In the genomic region with DNA sequence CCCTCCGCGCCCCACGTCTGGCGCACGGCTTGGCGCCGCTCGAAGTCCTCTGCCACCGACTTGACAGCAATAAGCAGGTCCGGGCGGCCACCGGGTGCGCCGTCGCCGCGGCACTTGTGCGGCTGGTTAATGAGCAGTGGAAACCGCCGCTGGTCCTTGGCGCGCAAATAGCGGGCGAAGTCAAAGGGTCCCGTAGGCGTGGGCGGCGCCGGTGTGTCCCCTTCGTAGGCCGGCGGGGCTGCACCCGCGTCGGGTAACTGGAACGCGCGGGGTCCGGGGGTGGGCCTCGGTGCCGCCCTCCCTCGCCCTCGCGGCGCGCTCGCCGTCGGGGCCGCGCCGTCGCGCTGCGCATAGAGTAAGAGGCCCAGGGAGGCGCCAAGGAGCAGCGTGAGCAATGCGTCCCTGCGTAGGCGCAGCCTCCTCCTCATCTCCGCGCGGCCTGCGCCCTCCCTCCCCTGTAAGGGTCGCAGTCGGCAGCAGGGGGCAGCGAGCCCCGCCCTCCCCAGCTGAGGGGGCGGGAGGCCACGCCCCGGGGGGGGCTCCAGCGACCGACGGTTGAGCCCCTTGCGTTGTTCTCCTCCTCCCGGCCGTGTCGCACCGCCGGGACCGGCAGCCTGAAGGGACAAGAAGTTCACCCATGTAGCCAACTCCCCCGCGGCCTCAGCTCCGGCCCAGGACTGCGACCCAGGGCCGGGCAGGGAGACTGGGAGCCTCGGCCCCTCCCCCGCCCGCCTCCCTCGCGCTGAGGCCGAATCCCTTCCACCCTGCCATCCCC, we compare ENCODE assay signal across 8 cellular contexts. TPM values are rescaled to one million over a fixed set of nuclear protein-coding genes. Genes with fewer than 3 reads are reported as not detected.
A peak's percentile ranks its signal among the peaks of the same experiment; 100 is the strongest.
DNase-seq lines count a peak whose midpoint lies in the region; ATAC-seq and TF ChIP-seq lines count a peak whose summit lies in the region.

No MANE protein-coding gene starts in this region.

- peak overlapping the region; percentile 65; the same call in 1 of the 2 replicates for H2AK5ac ChIP-seq in IMR-90 (ENCODE audit: low read depth, low read length)

- no peak; the same call in 1 of the 2 replicates for TF ChIP-seq CTCF in IMR-90 (conservative IDR thresholded peaks at IDR 0.05; ENCODE audit: low read depth, low read length)
- peak; percentile 53 for TF ChIP-seq CTCF in neural progenitor cell (IDR thresholded peaks at IDR 0.05)

- H2AK9ac ChIP-seq in IMR-90 (replicated peaks; ENCODE audit: low read depth, low read length, poor library complexity): peak overlapping the region; percentile 95

- peak overlapping the region; percentile 64 for H3K9ac ChIP-seq in IMR-90 (ENCODE audit: low read depth, low read length)
- no peak overlapping the region for H3K9ac ChIP-seq in neural progenitor cell

- peaks cover 30% of the 10 kb centered on the region for H3K4me1 Mint-ChIP-seq in activated CD8-positive, alpha-beta memory T cell treated with anti-CD3 and anti-CD28 coated beads, Interleukin-2, amount 10 ng/mL, durations not matched to agents 7 days and 5 days
- peaks cover 8% of the 10 kb centered on the region for H3K4me1 Mint-ChIP-seq in neural progenitor cell

- H3K27ac ChIP-seq in IMR-90 (ENCODE audit: insufficient read depth, low read length) (peak overlapping the region; percentile 92), neural progenitor cell (no peak overlapping the region)

- H3K27me3 Mint-ChIP-seq in activated CD8-positive, alpha-beta memory T cell treated with anti-CD3 and anti-CD28 coated beads, Interleukin-2, amount 10 ng/mL, durations not matched to agents 7 days and 5 days: no peaks in the 10 kb centered on the region
- H3K27me3 Mint-ChIP-seq in neural progenitor cell (ENCODE audit: insufficient read depth, low read depth): peaks cover 45% of the 10 kb centered on the region

- DNase-seq in Right ventricle myocardium inferior (ENCODE audit: missing footprints) (peak; percentile 75), cardiac septum (ENCODE audit: low spot score) (no peak), IMR-90 (peak; percentile 55), fibroblast of peridontal ligament (ENCODE audit: extremely low read depth) (peak; percentile 55), neural progenitor cell (ENCODE audit: low spot score) (peak; percentile 86), NCI-H2081 treated with DMSO at 0.1 percent for 48 hours (lab: John Stamatoyannopoulos, UW) (no peak)
- peak; percentile 65 for DNase-seq in activated CD8-positive, alpha-beta memory T cell treated with anti-CD3 and anti-CD28 coated beads, Interleukin-2, amount 10 ng/mL, durations not matched to agents 7 days and 5 days

- H2BK5ac ChIP-seq in IMR-90 (ENCODE audit: low read depth, low read length, poor library complexity, severe bottlenecking): peak overlapping the region; percentile 87

- peak overlapping the region; percentile 72 to 97 for H4K8ac ChIP-seq in IMR-90 (ENCODE audit: low read depth in 2 of 2, low read length in 2 of 2)

- WGBS in IMR-90 (ENCODE audit: extremely low coverage in 2 of 2, insufficient read length in 1 of 2), 2 experiments: 28% methylated on average over 25 of the region's 92 CpGs; no CpG with 5 or more reads in 1 of the 2 experiments

- peaks cover 4% of the 10 kb centered on the region; the same call in 1 of the 2 replicates for H3K9me1 ChIP-seq in IMR-90 (ENCODE audit: insufficient read depth, low read length)

- H3K27ac Mint-ChIP-seq in activated CD8-positive, alpha-beta memory T cell treated with anti-CD3 and anti-CD28 coated beads, Interleukin-2, amount 10 ng/mL, durations not matched to agents 7 days and 5 days: no peak overlapping the region
- no peak overlapping the region for H3K27ac Mint-ChIP-seq in neural progenitor cell

- H3K23ac ChIP-seq in IMR-90 (ENCODE audit: low read depth, low read length): 0 out of 2 replicates have a peak overlapping the region, but pooled peaks have one; percentile 54

- H3K4me1 ChIP-seq in IMR-90 (ENCODE audit: control insufficient read depth, insufficient read depth, low read length) (peaks cover 6% of the 10 kb centered on the region; the same call in 1 of the 2 replicates), neural progenitor cell (peaks cover 6% of the 10 kb centered on the region)

- no peaks in the 10 kb centered on the region for H3K9me3 ChIP-seq in IMR-90 (ENCODE audit: control insufficient read depth, insufficient read depth, low read length)
- H3K9me3 ChIP-seq in neural progenitor cell (ENCODE audit: low read depth): no peaks in the 10 kb centered on the region

- H3K79me1 ChIP-seq in IMR-90 (ENCODE audit: low read depth in 1 of 2, low read length in 2 of 2): peaks cover 0 to 30% of the 10 kb centered on the region in 2 experiments; a peak in 2 of 4 replicates

- dilution Hi-C loops in IMR-90 (cut with HindIII; ENCODE audit: low sequenced_read_pairs, unreplicated experiment): no loop called here

- H3K14ac ChIP-seq in IMR-90 (replicated peaks; ENCODE audit: low read depth, low read length): peak overlapping the region; percentile 84

- peaks cover 38% of the 10 kb centered on the region for H3K36me3 ChIP-seq in IMR-90 (ENCODE audit: control insufficient read depth, insufficient read depth, low read length)
- H3K36me3 ChIP-seq in neural progenitor cell: no peaks in the 10 kb centered on the region

- POLR2A ChIA-PET in IMR-90 (lab: Charles Lee; ENCODE audit: unreplicated experiment): no interaction called here

- ATAC-seq in Right ventricle myocardium inferior (peak; percentile 64), IMR-90 (ENCODE audit: low read depth) (peak; percentile 61), GM21576 (IDR thresholded peaks at IDR 0.05; ENCODE audit: unreplicated experiment) (no peak)
- ATAC-seq in activated CD8-positive, alpha-beta memory T cell treated with anti-CD3 and anti-CD28 coated beads, Interleukin-2, amount 10 ng/mL, durations not matched to agents 7 days and 5 days: peak; percentile 75

- H3K4me2 ChIP-seq in IMR-90 (ENCODE audit: low read depth, low read length): peak overlapping the region; percentile 84
- H3K4me2 ChIP-seq in neural progenitor cell: peak overlapping the region; percentile 75

- H3K56ac ChIP-seq in IMR-90 (ENCODE audit: extremely low read depth, insufficient read depth, low read length): peak overlapping the region; percentile 88; the same call in 1 of the 2 replicates

- H4K91ac ChIP-seq in IMR-90 (ENCODE audit: insufficient read depth, low read depth, low read length): peak overlapping the region; percentile 71

- TF ChIP-seq POLR2A in IMR-90 (IDR thresholded peaks at IDR 0.05; ENCODE audit: low read depth, low read length): no peak

- H4K5ac ChIP-seq in IMR-90 (ENCODE audit: low read depth, low read length): peak overlapping the region; percentile 59

- no TSS peak for BruUV-seq in IMR-90 (replicated peaks; lab: Mats Ljungman, UMichigan)

- peak overlapping the region; percentile 99 for H2AFZ ChIP-seq in IMR-90 (replicated peaks; ENCODE audit: low read length, poor library complexity)
- peak overlapping the region; percentile 86 for H2AFZ ChIP-seq in neural progenitor cell (replicated peaks)

- H3K36me3 Mint-ChIP-seq in activated CD8-positive, alpha-beta memory T cell treated with anti-CD3 and anti-CD28 coated beads, Interleukin-2, amount 10 ng/mL, durations not matched to agents 7 days and 5 days: peaks cover 22% of the 10 kb centered on the region
- H3K36me3 Mint-ChIP-seq in neural progenitor cell: peaks cover 7% of the 10 kb centered on the region

- H2BK20ac ChIP-seq in IMR-90 (ENCODE audit: low read depth, low read length): no peak overlapping the region

- H3K9me3 Mint-ChIP-seq in activated CD8-positive, alpha-beta memory T cell treated with anti-CD3 and anti-CD28 coated beads, Interleukin-2, amount 10 ng/mL, durations not matched to agents 7 days and 5 days (ENCODE audit: low read depth): no peaks in the 10 kb centered on the region
- H3K9me3 Mint-ChIP-seq in neural progenitor cell: peaks cover 2% of the 10 kb centered on the region

- intact Hi-C loops in Right ventricle myocardium inferior (cut with DNase I) (no loop called here), cardiac septum (cut with DNase I) (no loop called here), IMR-90 (cut with micrococcal nuclease) (loop anchor here (2.0 to 10.0 kb wide), 2 partner anchors 131 to 255 kb away; no protein-coding TSS in a partner anchor)

- H3K18ac ChIP-seq in IMR-90 (ENCODE audit: low read depth, low read length): peak overlapping the region; percentile 66; the same call in 1 of the 2 replicates

- no peak for TF ChIP-seq RAD21 in IMR-90 (IDR thresholded peaks at IDR 0.05; ENCODE audit: low read length)

- in situ Hi-C loops in IMR-90 (cut with MboI; ENCODE audit: low sequenced_read_pairs): no loop called here

- peak overlapping the region; percentile 82; the same call in 1 of the 2 replicates for H2BK120ac ChIP-seq in IMR-90 (ENCODE audit: low read depth, low read length)

- CTCF ChIA-PET in IMR-90 (lab: Yijun Ruan, JAX): interaction anchor here (0.7 to 1.0 kb wide), 4 partner anchors 10 to 46 kb away, joined by 3 to 4 read pairs (median 3); no protein-coding TSS in a partner anchor
- CTCF ChIA-PET in activated CD8-positive, alpha-beta memory T cell treated with anti-CD3 and anti-CD28 coated beads, Interleukin-2, amount 10 ng/mL, durations not matched to agents 7 days and 5 days (lab: Charles Lee): interaction anchor here (0.6 to 17.0 kb wide), 14 partner anchors 9 to 192 kb away, joined by 3 to 395 read pairs (median 4); a partner anchor contains a TSS

- peaks cover 33% of the 10 kb centered on the region for H3F3A ChIP-seq in neural progenitor cell (ENCODE audit: low read depth)

- H2BK15ac ChIP-seq in IMR-90 (ENCODE audit: low read depth, low read length): no peak overlapping the region; the same call in 2 of the 3 replicates

- H3K4me3 Mint-ChIP-seq in activated CD8-positive, alpha-beta memory T cell treated with anti-CD3 and anti-CD28 coated beads, Interleukin-2, amount 10 ng/mL, durations not matched to agents 7 days and 5 days: peak overlapping the region; percentile 62
- H3K4me3 Mint-ChIP-seq in neural progenitor cell: no peak overlapping the region

- no peaks in the 10 kb centered on the region for H3K27me3 ChIP-seq in IMR-90 (ENCODE audit: control insufficient read depth, insufficient read depth, low read length)
- H3K27me3 ChIP-seq in neural progenitor cell: peaks cover 62% of the 10 kb centered on the region

- H3K79me2 ChIP-seq in neural progenitor cell (ENCODE audit: low read depth): no peaks in the 10 kb centered on the region

- peak overlapping the region; percentile 76 for H3K4me3 ChIP-seq in IMR-90 (ENCODE audit: insufficient read depth, low read depth, low read length)
- peak overlapping the region; percentile 52 for H3K4me3 ChIP-seq in neural progenitor cell

- H4K20me1 ChIP-seq in IMR-90 (ENCODE audit: insufficient read depth, low read length) (peaks cover 14% of the 10 kb centered on the region), neural progenitor cell (ENCODE audit: low read depth) (peaks cover 12% of the 10 kb centered on the region)

- peak overlapping the region; percentile 87 for H3K4ac ChIP-seq in IMR-90 (ENCODE audit: low read depth, low read length)

RNA-seq across cellular contexts. Expression of a gene that starts 0.6 kb away (rescaled TPM):
- total RNA-seq in Right ventricle myocardium inferior: 9.3 TPM
- total RNA-seq in cardiac septum: 12.4 TPM
- total RNA-seq in IMR-90 (2012; rRNA removed): 5.0 and 5.3 TPM in 2 replicates
- 12.0 and 13.3 TPM in 2 replicates for polyA plus RNA-seq in IMR-90 (2012; rRNA removed)
- 19.3 and 27.2 TPM in 2 replicates for polyA plus RNA-seq in IMR-90 (2012; cell fraction: cytosol; rRNA removed)
- 18.2 and 30.1 TPM in 2 replicates for polyA plus RNA-seq in IMR-90 (2012; cell fraction: nucleus; rRNA removed; ENCODE audit: low replicate concordance)
- total RNA-seq in activated CD8-positive, alpha-beta memory T cell treated with anti-CD3 and anti-CD28 coated beads, Interleukin-2, amount 10 ng/mL, durations not matched to agents 7 days and 5 days: 1 to 10 TPM; 5.6 to 7.9 TPM
- total RNA-seq in neural progenitor cell (ENCODE audit: low replicate concordance): 2.6 and 5.9 TPM in 2 replicates

RNA-seq across cellular contexts. Expression of a gene that starts 9.5 kb away (rescaled TPM):
- total RNA-seq in Right ventricle myocardium inferior (8.2 TPM), cardiac septum (11.0 TPM), IMR-90 (2012; rRNA removed) (8.1 and 8.6 TPM in 2 replicates), neural progenitor cell (ENCODE audit: low replicate concordance) (0.25 and 0.30 TPM in 2 replicates)
- 14.6 and 18.6 TPM in 2 replicates for polyA plus RNA-seq in IMR-90 (2012; rRNA removed)
- 24.3 and 38.7 TPM in 2 replicates for polyA plus RNA-seq in IMR-90 (2012; cell fraction: cytosol; rRNA removed)
- polyA plus RNA-seq in IMR-90 (2012; cell fraction: nucleus; rRNA removed; ENCODE audit: low replicate concordance): 32.6 and 82.1 TPM in 2 replicates
- total RNA-seq in activated CD8-positive, alpha-beta memory T cell treated with anti-CD3 and anti-CD28 coated beads, Interleukin-2, amount 10 ng/mL, durations not matched to agents 7 days and 5 days: 10 to 100 TPM; 36.4 to 52.6 TPM

RNA-seq across cellular contexts. Expression of a gene that starts 9.5 kb away (rescaled TPM):
- total RNA-seq in Right ventricle myocardium inferior (10.8 TPM), cardiac septum (9.5 TPM), IMR-90 (2012; rRNA removed) (1.9 and 2.3 TPM in 2 replicates), neural progenitor cell (ENCODE audit: low replicate concordance) (not detected in 2 replicates)
- 12.5 and 14.5 TPM in 2 replicates for polyA plus RNA-seq in IMR-90 (2012; rRNA removed)
- 6.2 and 16.3 TPM in 2 replicates for polyA plus RNA-seq in IMR-90 (2012; cell fraction: cytosol; rRNA removed)
- 88.4 and 231 TPM in 2 replicates for polyA plus RNA-seq in IMR-90 (2012; cell fraction: nucleus; rRNA removed; ENCODE audit: low replicate concordance)
- 10 to 100 TPM; 15.7 to 24.5 TPM for total RNA-seq in activated CD8-positive, alpha-beta memory T cell treated with anti-CD3 and anti-CD28 coated beads, Interleukin-2, amount 10 ng/mL, durations not matched to agents 7 days and 5 days

RNA-seq across cellular contexts. Expression of a gene that starts 14.3 kb away (rescaled TPM):
- total RNA-seq in Right ventricle myocardium inferior (49.9 TPM), cardiac septum (49.1 TPM), IMR-90 (2012; rRNA removed) (0.54 and 0.83 TPM in 2 replicates), neural progenitor cell (ENCODE audit: low replicate concordance) (1.0 TPM in 1 of 2 replicates, not detected in the other)
- 6.7 and 7.5 TPM in 2 replicates for polyA plus RNA-seq in IMR-90 (2012; rRNA removed)
- 0.50 and 2.0 TPM in 2 replicates for polyA plus RNA-seq in IMR-90 (2012; cell fraction: cytosol; rRNA removed)
- polyA plus RNA-seq in IMR-90 (2012; cell fraction: nucleus; rRNA removed; ENCODE audit: low replicate concordance): 125 and 166 TPM in 2 replicates
- total RNA-seq in activated CD8-positive, alpha-beta memory T cell treated with anti-CD3 and anti-CD28 coated beads, Interleukin-2, amount 10 ng/mL, durations not matched to agents 7 days and 5 days: 10 to 100 TPM; 15.0 to 43.7 TPM

RNA-seq across cellular contexts. Expression of a gene that starts 20.1 kb away (rescaled TPM):
- 109 TPM for total RNA-seq in Right ventricle myocardium inferior
- total RNA-seq in cardiac septum: 86.3 TPM
- 5.0 and 6.1 TPM in 2 replicates for total RNA-seq in IMR-90 (2012; rRNA removed)
- 16.9 and 17.2 TPM in 2 replicates for polyA plus RNA-seq in IMR-90 (2012; rRNA removed)
- 17.3 and 24.9 TPM in 2 replicates for polyA plus RNA-seq in IMR-90 (2012; cell fraction: cytosol; rRNA removed)
- polyA plus RNA-seq in IMR-90 (2012; cell fraction: nucleus; rRNA removed; ENCODE audit: low replicate concordance): 60.1 and 82.3 TPM in 2 replicates
- 10 to 100 TPM in 1 of 2 experiments, 1 to 10 TPM in 1; 3.3 to 10.3 TPM for total RNA-seq in activated CD8-positive, alpha-beta memory T cell treated with anti-CD3 and anti-CD28 coated beads, Interleukin-2, amount 10 ng/mL, durations not matched to agents 7 days and 5 days
- 0.37 and 5.5 TPM in 2 replicates for total RNA-seq in neural progenitor cell (ENCODE audit: low replicate concordance)

Comparison
In these comparisons a context has a peak if more than half of its experiments do, and no peak if none do; other contexts are left out.
1. DNase-seq: peak in Right ventricle myocardium inferior (single experiment), IMR-90 (single experiment), activated CD8-positive, alpha-beta memory T cell treated with anti-CD3 and anti-CD28 coated beads, Interleukin-2, amount 10 ng/mL, durations not matched to agents 7 days and 5 days (single experiment), fibroblast of peridontal ligament (single experiment) and neural progenitor cell (single experiment); none in cardiac septum (single experiment) and NCI-H2081 treated with DMSO at 0.1 percent for 48 hours (single experiment).